In genomic region chr3:54339608-54340007, GRCh38 we compare ENCODE assay signal across 17 cellular contexts.
DNase-seq lines count a peak whose midpoint lies in the region; ATAC-seq and TF ChIP-seq lines count a peak whose summit lies in the region.
"Had no signal": no experiment of that assay in that cellular context is flagged by ENCODE, and none has a peak within 500 bp of the region (broad histone marks: within the 10 kb centered on the region; RNA-seq: fewer than 3 reads in every experiment).

No MANE protein-coding gene starts in this region.

- no peaks in the 10 kb centered on the region for H3K36me3 ChIP-seq in BLaER1
- no peaks in the 10 kb centered on the region for H3K36me3 ChIP-seq in uterus

- H4K20me1 ChIP-seq in BLaER1: no peaks in the 10 kb centered on the region

- TF ChIP-seq CTCF in LNCAP (IDR thresholded peaks at IDR 0.05) (peak; percentile 54; the same call in 1 of the 2 replicates), VCaP (conservative IDR thresholded peaks at IDR 0.05) (peak; percentile 54), uterus (IDR thresholded peaks at IDR 0.05) (no peak)

- peak; percentile 52 for ATAC-seq in left lobe of liver
- ATAC-seq in GM21515 (IDR thresholded peaks at IDR 0.05; ENCODE audit: unreplicated experiment): no peak
- ATAC-seq: A549, GM12878, K562 had no signal

- no peak for DNase-seq in left lobe of liver (ENCODE audit: low spot score)
- DNase-seq in uterus: no peak
- no peak for DNase-seq in NCI-H146 (lab: John Stamatoyannopoulos, UW)
- DNase-seq: Calu3; CD4-positive, CD25-positive, alpha-beta regulatory T cell; DMS 273 treated with DMSO at 0.1 percent for 48 hours; DMS79; GOT3; H9 had no signal

- H3K9ac ChIP-seq in BLaER1: no peak overlapping the region

- no peak for TF ChIP-seq POLR2A in uterus (IDR thresholded peaks at IDR 0.05)

- no peaks in the 10 kb centered on the region for H3K9me3 ChIP-seq in BLaER1
- H3K9me3 ChIP-seq in uterus: no peaks in the 10 kb centered on the region
- H3K9me3 ChIP-seq: A549 had no signal

- H3K27me3 ChIP-seq in BLaER1 (no peaks in the 10 kb centered on the region), uterus (no peaks in the 10 kb centered on the region)

- H3K4me1 ChIP-seq in BLaER1 (peaks cover 95% of the 10 kb centered on the region), uterus (no peaks in the 10 kb centered on the region)
- H3K4me1 ChIP-seq: A549 had no signal

- H3K4me2 ChIP-seq in BLaER1: peak overlapping the region; percentile 68; the same call in 1 of the 2 replicates
- H3K4me2 ChIP-seq: A549 had no signal

- H3K4me3 ChIP-seq in BLaER1 (no peak overlapping the region), uterus (no peak overlapping the region)
- H3K4me3 ChIP-seq: A549, GM12878, K562 had no signal

- no peak overlapping the region for H3K27ac ChIP-seq in BLaER1
- no peak overlapping the region for H3K27ac ChIP-seq in VCaP
- H3K27ac ChIP-seq in uterus: no peak overlapping the region
- H3K27ac ChIP-seq: A549, HL-60 had no signal

- intact Hi-C loops in uterus (cut with DNase I; ENCODE audit: low total_unique reads): no loop called here

Comparison
In these comparisons a context has a peak if more than half of its experiments do, and no peak if none do; other contexts are left out.
1. CTCF ChIP-seq: peak in LNCAP (single experiment) and VCaP (single experiment); none in uterus (0 of 4).